Comparison of ENCODE assay signal across 1 cellular context in the genomic region with DNA sequence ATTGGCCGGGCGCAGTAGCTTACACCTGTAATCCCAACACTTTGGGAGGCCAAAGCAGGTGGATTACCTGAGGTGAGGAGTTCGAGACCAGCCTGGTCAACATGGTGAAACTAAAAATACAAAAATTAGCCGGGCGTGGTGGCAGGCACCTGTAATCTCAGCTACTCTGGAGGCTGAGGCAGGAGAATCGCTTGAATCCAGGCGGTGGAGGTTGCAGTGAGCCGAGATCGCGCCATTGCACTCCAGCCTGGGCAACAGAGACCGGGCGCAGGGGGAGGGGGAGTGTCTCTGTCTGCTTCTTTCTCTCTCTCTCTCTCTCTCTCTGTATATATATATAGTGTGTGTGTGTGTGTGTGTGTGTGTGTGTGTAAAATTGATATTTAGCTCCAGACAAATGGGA.
TF ChIP-seq lines count a peak whose summit lies in the region.

No MANE protein-coding gene starts in this region.

TF ChIP-seq in K562, 482 proteins besides CTCF, POLR2A, EP300 and RAD21:
- TF ChIP-seq POLR2B (IDR thresholded peaks at IDR 0.05; ENCODE audit: low read depth, partially characterized antibody), result peak; percentile 17
